Comparison of ENCODE assay signal across 8 cellular contexts in genomic region chr14:30375280-30375892, GRCh38.
A peak's percentile ranks its signal among the peaks of the same experiment; 100 is the strongest.
DNase-seq lines count a peak whose midpoint lies in the region; ATAC-seq and TF ChIP-seq lines count a peak whose summit lies in the region.

No MANE protein-coding gene starts in this region.

- intact Hi-C loops in ovary (cut with DNase I) = no loop called here
- intact Hi-C loops in upper lobe of right lung (cut with DNase I) = no loop called here

- no peaks in the 10 kb centered on the region for H3K27me3 ChIP-seq in ovary
- H3K27me3 ChIP-seq in upper lobe of right lung = no peaks in the 10 kb centered on the region

- ATAC-seq in GM19467 (IDR thresholded peaks at IDR 0.05; ENCODE audit: unreplicated experiment) = peak; percentile 95
- peak; percentile 92 for ATAC-seq in HG03520 (IDR thresholded peaks at IDR 0.05; ENCODE audit: unreplicated experiment)
- ATAC-seq in upper lobe of right lung = peak; percentile 91

- H3K36me3 ChIP-seq in ovary (no peaks in the 10 kb centered on the region), upper lobe of right lung (no peaks in the 10 kb centered on the region)

- no peak overlapping the region for H3K27ac ChIP-seq in ovary
- H3K27ac ChIP-seq in upper lobe of right lung = no peak overlapping the region

- TF ChIP-seq POLR2A in ovary (IDR thresholded peaks at IDR 0.05) = no peak

- H3K4me1 ChIP-seq in ovary (ENCODE audit: insufficient read depth) = no peaks in the 10 kb centered on the region
- no peaks in the 10 kb centered on the region for H3K4me1 ChIP-seq in upper lobe of right lung

- H3K9me3 ChIP-seq in ovary (no peaks in the 10 kb centered on the region), upper lobe of right lung (no peaks in the 10 kb centered on the region)

- WGBS in ovary, 3 donors = 54 to 62% (median 60%) methylated on average over 5 of the region's 5 CpGs

- H3K4me3 ChIP-seq in ovary (no peak overlapping the region), upper lobe of right lung (no peak overlapping the region)

- no peak for TF ChIP-seq EP300 in ovary (IDR thresholded peaks at IDR 0.05)

- peak; percentile 20 for DNase-seq in DMS114 treated with DMSO at 0.1 percent for 48 hours (lab: John Stamatoyannopoulos, UW; ENCODE audit: unreplicated experiment)
- DNase-seq in NOMO-1 treated with DMSO at 0.1 percent for 48 hours (lab: John Stamatoyannopoulos, UW; ENCODE audit: unreplicated experiment) = peak; percentile 34
- peak; percentile 53 for DNase-seq in activated T-cell treated with anti-CD3 and anti-CD28 coated beads for 24 hours (ENCODE audit: low read depth)
- peak; percentile 45 for DNase-seq in fibroblast of peridontal ligament (ENCODE audit: extremely low read depth)
- DNase-seq in ovary = peak in 4 of 5 donors; percentile 18 to 41 (median 30)
- no peak for DNase-seq in upper lobe of right lung

- TF ChIP-seq CTCF in ovary (IDR thresholded peaks at IDR 0.05) (peak in 1 of 3 donors; percentile 11), upper lobe of right lung (IDR thresholded peaks at IDR 0.05) (peak; percentile 73)
